In genomic region chr9:123571240-123571639, GRCh38 we compare ENCODE assay signal across 18 cellular contexts.
DNase-seq lines count a peak whose midpoint lies in the region; ATAC-seq, FAIRE-seq and TF ChIP-seq lines count a peak whose summit lies in the region.
"Had no signal": no experiment of that assay in that cellular context is flagged by ENCODE, and none has a peak within 500 bp of the region (broad histone marks: within the 10 kb centered on the region; RNA-seq: fewer than 3 reads in every experiment).

No MANE protein-coding gene starts in this region.

- H3K4me3 ChIP-seq in vagina, result no peak overlapping the region
- H3K4me3 ChIP-seq: GM23338 had no signal

- no peaks in the 10 kb centered on the region for H3K9me3 Mint-ChIP-seq in stimulated activated memory B cell treated with anti-CD40 and anti-IgM and Interleukin-4, amounts not matched to agents 10 μg/mL and 1 μg/mL and 100 μg/mL, for 72 hours

- no peak for TF ChIP-seq CTCF in vagina (IDR thresholded peaks at IDR 0.05)

- no peaks in the 10 kb centered on the region for H3K27me3 Mint-ChIP-seq in stimulated activated memory B cell treated with anti-CD40 and anti-IgM and Interleukin-4, amounts not matched to agents 10 μg/mL and 1 μg/mL and 100 μg/mL, for 72 hours

- ATAC-seq in HG02798 (IDR thresholded peaks at IDR 0.05; ENCODE audit: poor library complexity, unreplicated experiment) (peak; percentile 63), HG03139 (IDR thresholded peaks at IDR 0.05; ENCODE audit: unreplicated experiment) (no peak), HG03175 (IDR thresholded peaks at IDR 0.05; ENCODE audit: unreplicated experiment) (no peak)
- peak; percentile 68 for ATAC-seq in stimulated activated memory B cell treated with anti-CD40 and anti-IgM and Interleukin-4, amounts not matched to agents 10 μg/mL and 1 μg/mL and 100 μg/mL, for 72 hours
- ATAC-seq: CD8-positive, alpha-beta T cell; GM23338 had no signal

- H3K27ac Mint-ChIP-seq in stimulated activated memory B cell treated with anti-CD40 and anti-IgM and Interleukin-4, amounts not matched to agents 10 μg/mL and 1 μg/mL and 100 μg/mL, for 72 hours, result no peak overlapping the region
- H3K27ac Mint-ChIP-seq: CD8-positive, alpha-beta T cell; GM23338 had no signal

- no peak for TF ChIP-seq POLR2A in vagina (IDR thresholded peaks at IDR 0.05)

- no peaks in the 10 kb centered on the region for H3K9me3 ChIP-seq in vagina

- H3K36me3 ChIP-seq in vagina, result no peaks in the 10 kb centered on the region

- peaks cover 43% of the 10 kb centered on the region for H3K36me3 Mint-ChIP-seq in stimulated activated memory B cell treated with anti-CD40 and anti-IgM and Interleukin-4, amounts not matched to agents 10 μg/mL and 1 μg/mL and 100 μg/mL, for 72 hours

- peak; percentile 59 for FAIRE-seq in GM19239 (lab: Jason Lieb, UNC)
- FAIRE-seq: D721Med had no signal

- H3K4me1 ChIP-seq in vagina, result no peaks in the 10 kb centered on the region

- H3K4me3 Mint-ChIP-seq in stimulated activated memory B cell treated with anti-CD40 and anti-IgM and Interleukin-4, amounts not matched to agents 10 μg/mL and 1 μg/mL and 100 μg/mL, for 72 hours, result no peak overlapping the region
- H3K4me3 Mint-ChIP-seq: CD14-positive monocyte; CD8-positive, alpha-beta T cell; GM23338 had no signal

- no peaks in the 10 kb centered on the region for H3K27me3 ChIP-seq in vagina

- no peak overlapping the region for H3K27ac ChIP-seq in vagina
- H3K27ac ChIP-seq: 22Rv1, HL-60 had no signal

- intact Hi-C loops in vagina (cut with DNase I), result no loop called here

- DNase-seq in NCI-H748 (lab: John Stamatoyannopoulos, UW; ENCODE audit: unreplicated experiment) (peak; percentile 27), NCI-H748 treated with DMSO at 0.1 percent for 48 hours (lab: John Stamatoyannopoulos, UW) (no peak), GM19239 (ENCODE audit: insufficient read length, low spot score) (no peak), vagina (ENCODE audit: extremely low spot score in 2 of 2) (no peak)
- DNase-seq: CD8-positive, alpha-beta T cell; COR-L47; DMS53; GF-D8; H7 had no signal

- H3K4me1 Mint-ChIP-seq in stimulated activated memory B cell treated with anti-CD40 and anti-IgM and Interleukin-4, amounts not matched to agents 10 μg/mL and 1 μg/mL and 100 μg/mL, for 72 hours, result peaks cover 14% of the 10 kb centered on the region
- H3K4me1 Mint-ChIP-seq: GM23338 had no signal

Comparison
In these comparisons a context has a peak if more than half of its experiments do, and no peak if none do; other contexts are left out.
1. ATAC-seq: peak in HG02798 (single experiment) and stimulated activated memory B cell treated with anti-CD40 and anti-IgM and Interleukin-4, amounts not matched to agents 10 μg/mL and 1 μg/mL and 100 μg/mL, for 72 hours (single experiment); none in HG03139 (single experiment) and HG03175 (single experiment).